ENCODE assay signal across 8 cellular contexts in the genomic region with DNA sequence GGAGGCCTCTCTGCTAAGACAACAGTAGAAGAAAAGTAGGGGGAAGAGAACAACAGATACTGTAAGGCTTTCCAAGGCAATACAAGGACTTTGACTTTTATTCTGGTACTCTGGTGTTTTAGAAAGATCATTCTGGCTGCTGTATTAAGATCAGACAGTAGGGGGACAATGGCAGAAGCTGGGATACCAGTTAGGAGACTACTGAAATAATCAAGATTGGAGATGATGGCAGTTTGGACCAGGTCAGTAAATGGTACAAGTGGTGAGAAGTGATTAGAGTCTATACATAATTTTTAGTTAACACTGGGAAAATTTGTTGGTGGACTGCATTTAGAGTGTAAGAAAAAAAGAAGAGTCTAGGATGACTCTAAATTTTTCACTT.
DNase-seq lines count a peak whose midpoint lies in the region; ATAC-seq, FAIRE-seq and TF ChIP-seq lines count a peak whose summit lies in the region.

No MANE protein-coding gene starts in this region.

- no peak overlapping the region for H3K4me3 Mint-ChIP-seq in Calu3 (ENCODE audit: low read depth, unreplicated experiment)
- no peak overlapping the region for H3K4me3 Mint-ChIP-seq in stimulated activated effector memory CD8-positive, alpha-beta T cell treated with anti-CD3 and anti-CD28 coated beads, Interleukin-12 subunit alpha, Interleukin-12 subunit beta, amount 100 ng/mL, for 72 hours

- H3K36me3 ChIP-seq in esophagus squamous epithelium: peaks cover 5 to 92% (median 6%) of the 10 kb centered on the region in 3 donors
- H3K36me3 ChIP-seq in vagina: peaks cover 0 to 52% of the 10 kb centered on the region in 2 donors

- H3K27ac Mint-ChIP-seq in Calu3 (ENCODE audit: unreplicated experiment): peak overlapping the region; percentile 16
- no peak overlapping the region for H3K27ac Mint-ChIP-seq in stimulated activated effector memory CD8-positive, alpha-beta T cell treated with anti-CD3 and anti-CD28 coated beads, Interleukin-12 subunit alpha, Interleukin-12 subunit beta, amount 100 ng/mL, for 72 hours

- peaks cover 7% of the 10 kb centered on the region for H3K36me3 Mint-ChIP-seq in Calu3 (ENCODE audit: insufficient read depth, unreplicated experiment)
- H3K36me3 Mint-ChIP-seq in stimulated activated effector memory CD8-positive, alpha-beta T cell treated with anti-CD3 and anti-CD28 coated beads, Interleukin-12 subunit alpha, Interleukin-12 subunit beta, amount 100 ng/mL, for 72 hours: peaks cover 85% of the 10 kb centered on the region

- DNase-seq in Calu3 (peak; percentile 24), H54 (ENCODE audit: insufficient read length, low spot score) (peak; percentile 2), OCI-M1 (lab: John Stamatoyannopoulos, UW) (peak; percentile 67), esophagus squamous epithelium (lab: John Stamatoyannopoulos, UW) (no peak), vagina (ENCODE audit: extremely low spot score in 2 of 2) (no peak), COLO668 (lab: John Stamatoyannopoulos, UW; ENCODE audit: unreplicated experiment) (no peak), cerebellum (ENCODE audit: low spot score) (no peak)
- DNase-seq in stimulated activated effector memory CD8-positive, alpha-beta T cell treated with anti-CD3 and anti-CD28 coated beads, Interleukin-12 subunit alpha, Interleukin-12 subunit beta, amount 100 ng/mL, for 72 hours (ENCODE audit: low spot score in 2 of 2): no peak

- TF ChIP-seq CTCF in Calu3 (IDR thresholded peaks at IDR 0.05; ENCODE audit: unreplicated experiment) (no peak), esophagus squamous epithelium (IDR thresholded peaks at IDR 0.05) (peak in 4 of 6 experiments; percentile 23 to 52 (median 36)), vagina (IDR thresholded peaks at IDR 0.05) (no peak)

- H3K4me1 ChIP-seq in esophagus squamous epithelium: no peaks in the 10 kb centered on the region
- H3K4me1 ChIP-seq in vagina: no peaks in the 10 kb centered on the region

- CTCF ChIA-PET in Calu3 (lab: Charles Lee): interaction anchor here (1.3 kb wide), 1 partner anchor 220 kb away, joined by 3 read pairs; no protein-coding TSS in a partner anchor

- peaks cover 15% of the 10 kb centered on the region for H3K4me1 Mint-ChIP-seq in Calu3 (ENCODE audit: low read depth, unreplicated experiment)
- H3K4me1 Mint-ChIP-seq in stimulated activated effector memory CD8-positive, alpha-beta T cell treated with anti-CD3 and anti-CD28 coated beads, Interleukin-12 subunit alpha, Interleukin-12 subunit beta, amount 100 ng/mL, for 72 hours: no peaks in the 10 kb centered on the region

- intact Hi-C loops in Calu3 (cut with micrococcal nuclease; ENCODE audit: unreplicated experiment): loop anchor here (5.0 to 10.0 kb wide), 4 partner anchors 103 to 220 kb away; a partner anchor contains a TSS
- intact Hi-C loops in esophagus squamous epithelium (cut with DNase I): no loop called here
- intact Hi-C loops in vagina (cut with DNase I): no loop called here

- no peaks in the 10 kb centered on the region for H3K9me3 Mint-ChIP-seq in Calu3 (ENCODE audit: low read depth, unreplicated experiment)
- no peaks in the 10 kb centered on the region for H3K9me3 Mint-ChIP-seq in stimulated activated effector memory CD8-positive, alpha-beta T cell treated with anti-CD3 and anti-CD28 coated beads, Interleukin-12 subunit alpha, Interleukin-12 subunit beta, amount 100 ng/mL, for 72 hours

- H3K27me3 ChIP-seq in esophagus squamous epithelium (no peaks in the 10 kb centered on the region), vagina (no peaks in the 10 kb centered on the region)

- BruUV-seq in Calu3 (replicated peaks; lab: Mats Ljungman, UMichigan): no TSS peak

- no peaks in the 10 kb centered on the region for H3K27me3 Mint-ChIP-seq in Calu3 (ENCODE audit: unreplicated experiment)

- H3K4me3 ChIP-seq in esophagus squamous epithelium: no peak overlapping the region
- no peak overlapping the region for H3K4me3 ChIP-seq in vagina

- TF ChIP-seq POLR2A in H54 (IDR thresholded peaks at IDR 0.05; ENCODE audit: low read depth, low read length) (no peak), esophagus squamous epithelium (IDR thresholded peaks at IDR 0.05) (no peak), vagina (IDR thresholded peaks at IDR 0.05) (no peak)

- peak; percentile 37 for ATAC-seq in stimulated activated effector memory CD8-positive, alpha-beta T cell treated with anti-CD3 and anti-CD28 coated beads, Interleukin-12 subunit alpha, Interleukin-12 subunit beta, amount 100 ng/mL, for 72 hours

- H3K27ac ChIP-seq in esophagus squamous epithelium (no peak overlapping the region), vagina (no peak overlapping the region)

- no peak for FAIRE-seq in H54 (lab: Jason Lieb, UNC)

- H3K9me3 ChIP-seq in esophagus squamous epithelium (no peaks in the 10 kb centered on the region), vagina (no peaks in the 10 kb centered on the region)

Comparison
In these comparisons a context has a peak if more than half of its experiments do, and no peak if none do; other contexts are left out.
1. DNase-seq: peak in Calu3 (single experiment), H54 (single experiment) and OCI-M1 (single experiment); none in esophagus squamous epithelium (single experiment), stimulated activated effector memory CD8-positive, alpha-beta T cell treated with anti-CD3 and anti-CD28 coated beads, Interleukin-12 subunit alpha, Interleukin-12 subunit beta, amount 100 ng/mL, for 72 hours (0 of 2), vagina (0 of 2), COLO668 (single experiment) and cerebellum (single experiment).
2. CTCF ChIP-seq: peak in esophagus squamous epithelium (4 of 6); none in Calu3 (single experiment) and vagina (0 of 3).